Comparison of ENCODE assay signal across 16 cellular contexts in genomic region chr20:62445553-62446340, GRCh38. TPM values are rescaled to one million over a fixed set of nuclear protein-coding genes. Genes with fewer than 3 reads are reported as not detected.
DNase-seq lines count a peak whose midpoint lies in the region; ATAC-seq and TF ChIP-seq lines count a peak whose summit lies in the region.
"Had no signal": no experiment of that assay in that cellular context is flagged by ENCODE, and none has a peak within 500 bp of the region (broad histone marks: within the 10 kb centered on the region; RNA-seq: fewer than 3 reads in every experiment).

No MANE protein-coding gene starts in this region.

- peak; percentile 44 for ATAC-seq in stimulated activated naive CD8-positive, alpha-beta T cell treated with anti-CD3 and anti-CD28 coated beads, Interleukin-15, amount 100 ng/mL, for 72 hours
- ATAC-seq in stimulated activated naive CD8-positive, alpha-beta T cell treated with anti-CD3 and anti-CD28 coated beads, Interleukin-15, Interleukin-2, amounts not matched to agents 100 U/mL and 50 U/mL, for 24 hours = no peak
- ATAC-seq in mucosa of descending colon = peak; percentile 14

- H2BK5ac ChIP-seq in mesenchymal stem cell (ENCODE audit: low read depth, low read length, poor library complexity, severe bottlenecking) = no peak overlapping the region

- H3K23ac ChIP-seq in mesenchymal stem cell (ENCODE audit: low read length in 2 of 2) = no peak overlapping the region

- no peaks in the 10 kb centered on the region for H3K9me3 Mint-ChIP-seq in stimulated activated naive CD8-positive, alpha-beta T cell treated with anti-CD3 and anti-CD28 coated beads, Interleukin-15, amount 100 ng/mL, for 72 hours
- H3K9me3 Mint-ChIP-seq: CD4-positive, alpha-beta memory T cell; IgD-negative memory B cell had no signal

- no peak for DNase-seq in stimulated activated naive CD8-positive, alpha-beta T cell treated with anti-CD3 and anti-CD28 coated beads, Interleukin-15, amount 100 ng/mL, for 72 hours
- DNase-seq in stimulated activated naive CD8-positive, alpha-beta T cell treated with anti-CD3 and anti-CD28 coated beads, Interleukin-15, Interleukin-2, amounts not matched to agents 100 U/mL and 50 U/mL, for 24 hours = no peak
- DNase-seq in NCI-H2171 (lab: John Stamatoyannopoulos, UW) = peak; percentile 99
- no peak for DNase-seq in mucosa of descending colon
- no peak for DNase-seq in mesenteric fat pad (ENCODE audit: low spot score)
- no peak for DNase-seq in SK-N-SH
- DNase-seq in mesenchymal stem cell = no peak
- DNase-seq: BE2C; CD4-positive, alpha-beta memory T cell; DMS53; GF-D8; HCEC 1CT had no signal

- H3K4me2 ChIP-seq in SK-N-SH (no peak overlapping the region), mesenchymal stem cell (ENCODE audit: low read length, poor library complexity, severe bottlenecking) (no peak overlapping the region)

- H4K8ac ChIP-seq in mesenchymal stem cell (ENCODE audit: low read length) = no peak overlapping the region

- H3K27ac ChIP-seq in SK-N-SH (ENCODE audit: low read depth in 2 of 2, low read length in 1 of 2) = no peak overlapping the region
- H3K27ac ChIP-seq in mesenchymal stem cell (ENCODE audit: low read length, poor library complexity, severe bottlenecking) = no peak overlapping the region
- H3K27ac ChIP-seq: C4-2B, HL-60 had no signal

- H3K27ac Mint-ChIP-seq in stimulated activated naive CD8-positive, alpha-beta T cell treated with anti-CD3 and anti-CD28 coated beads, Interleukin-15, amount 100 ng/mL, for 72 hours = no peak overlapping the region
- H3K27ac Mint-ChIP-seq: CD4-positive, alpha-beta memory T cell; IgD-negative memory B cell had no signal

- no peak for TF ChIP-seq RAD21 in SK-N-SH (IDR thresholded peaks at IDR 0.05; ENCODE audit: low read length)

- H3K4me1 ChIP-seq in mucosa of descending colon (ENCODE audit: low read depth) = peaks cover 5% of the 10 kb centered on the region
- H3K4me1 ChIP-seq in SK-N-SH (ENCODE audit: control insufficient read depth in 1 of 2, insufficient read depth in 2 of 2, low read depth in 1 of 2, low read length in 1 of 2) = peaks cover 0 to 8% of the 10 kb centered on the region in 2 experiments; a peak in 1 of 4 replicates
- H3K4me1 ChIP-seq in mesenchymal stem cell (ENCODE audit: control insufficient read depth, insufficient read depth, low read depth, low read length) = no peaks in the 10 kb centered on the region

- WGBS in SK-N-SH (ENCODE audit: low lambda C conversion rate) = 60% methylated on average over 32 of the region's 36 CpGs
- WGBS in mesenchymal stem cell = 83% methylated on average over 22 of the region's 36 CpGs

- TF ChIP-seq CTCF in mucosa of descending colon (IDR thresholded peaks at IDR 0.05) (no peak), SK-N-SH (IDR thresholded peaks at IDR 0.05) (no peak)

- H3K14ac ChIP-seq in mesenchymal stem cell (ENCODE audit: low read length in 2 of 2) = no peak overlapping the region

- no peaks in the 10 kb centered on the region for H3K79me1 ChIP-seq in mesenchymal stem cell (replicated peaks; ENCODE audit: low read length, poor library complexity, severe bottlenecking)

- no peaks in the 10 kb centered on the region for H3K79me2 ChIP-seq in SK-N-SH (ENCODE audit: insufficient read depth)

- POLR2A ChIA-PET in SK-N-SH (lab: Yijun Ruan, JAX) = no interaction called here

- no peak overlapping the region for H4K91ac ChIP-seq in mesenchymal stem cell (ENCODE audit: low read length)

- no peak for TF ChIP-seq EP300 in SK-N-SH (IDR thresholded peaks at IDR 0.05; ENCODE audit: borderline replicate concordance in 1 of 2, low read depth in 1 of 2, low read length in 1 of 2)

- no peak overlapping the region for H3K4me3 Mint-ChIP-seq in stimulated activated naive CD8-positive, alpha-beta T cell treated with anti-CD3 and anti-CD28 coated beads, Interleukin-15, amount 100 ng/mL, for 72 hours
- H3K4me3 Mint-ChIP-seq: CD4-positive, alpha-beta memory T cell; IgD-negative memory B cell had no signal

- H3K27me3 Mint-ChIP-seq in stimulated activated naive CD8-positive, alpha-beta T cell treated with anti-CD3 and anti-CD28 coated beads, Interleukin-15, amount 100 ng/mL, for 72 hours = peaks cover 41% of the 10 kb centered on the region

- no peak overlapping the region for H2AFZ ChIP-seq in SK-N-SH (ENCODE audit: low read depth)
- no peak overlapping the region for H2AFZ ChIP-seq in mesenchymal stem cell (ENCODE audit: low read depth, low read length)

- H3K27me3 ChIP-seq in SK-N-SH (ENCODE audit: insufficient read depth) (no peaks in the 10 kb centered on the region; the same call in 1 of the 2 replicates), mesenchymal stem cell (ENCODE audit: control insufficient read depth in 1 of 2, insufficient read depth in 1 of 2, low read length in 2 of 2) (peaks cover 38 to 83% of the 10 kb centered on the region in 2 experiments)
- H3K27me3 ChIP-seq: BE2C had no signal

- H3K4me3 ChIP-seq in mucosa of descending colon (no peak overlapping the region), SK-N-SH (ENCODE audit: low read depth in 2 of 2, low read length in 1 of 2) (no peak overlapping the region), mesenchymal stem cell (ENCODE audit: insufficient read depth in 1 of 2, low read depth in 1 of 2, low read length in 2 of 2) (no peak overlapping the region)

- H3F3A ChIP-seq in SK-N-SH (replicated peaks; ENCODE audit: insufficient read depth) = no peaks in the 10 kb centered on the region

- H3K9ac ChIP-seq in SK-N-SH = no peak overlapping the region
- H3K9ac ChIP-seq in mesenchymal stem cell (ENCODE audit: low read length) = no peak overlapping the region

- H3K18ac ChIP-seq in mesenchymal stem cell (ENCODE audit: low read depth in 1 of 2, low read length in 2 of 2) = no peak overlapping the region

- H3K36me3 ChIP-seq in mucosa of descending colon (ENCODE audit: low read depth) (no peaks in the 10 kb centered on the region), SK-N-SH (replicated peaks in 1 of 2; ENCODE audit: control insufficient read depth in 1 of 2, insufficient read depth in 2 of 2, low read length in 1 of 2) (no peaks in the 10 kb centered on the region), mesenchymal stem cell (ENCODE audit: control insufficient read depth in 1 of 2, insufficient read depth in 2 of 2, low read depth in 1 of 2, low read length in 2 of 2) (no peaks in the 10 kb centered on the region)
- H3K36me3 ChIP-seq: BE2C had no signal

- no peak overlapping the region for H2BK15ac ChIP-seq in mesenchymal stem cell (ENCODE audit: low read depth, poor library complexity, severe bottlenecking)

- H2BK120ac ChIP-seq in mesenchymal stem cell (ENCODE audit: low read depth, low read length) = no peak overlapping the region

- no peaks in the 10 kb centered on the region for H3K4me1 Mint-ChIP-seq in stimulated activated naive CD8-positive, alpha-beta T cell treated with anti-CD3 and anti-CD28 coated beads, Interleukin-15, amount 100 ng/mL, for 72 hours
- H3K4me1 Mint-ChIP-seq: CD4-positive, alpha-beta memory T cell had no signal

- no peak overlapping the region for H2BK12ac ChIP-seq in mesenchymal stem cell (ENCODE audit: low read length in 2 of 2)

- H3K9me2 ChIP-seq in SK-N-SH = no peaks in the 10 kb centered on the region

- H3K9me3 ChIP-seq in mucosa of descending colon (no peaks in the 10 kb centered on the region), SK-N-SH (no peaks in the 10 kb centered on the region), mesenchymal stem cell (ENCODE audit: control insufficient read depth, low read length) (no peaks in the 10 kb centered on the region)
- H3K9me3 ChIP-seq: BE2C had no signal

- H3K4ac ChIP-seq in mesenchymal stem cell (ENCODE audit: low read depth in 1 of 2, low read length in 2 of 2) = no peak overlapping the region

- CTCF ChIA-PET in SK-N-SH (lab: Yijun Ruan, JAX) = interaction anchor here (0.6 to 1.1 kb wide), 2 partner anchors 47 to 93 kb away, joined by 3 read pairs; no protein-coding TSS in a partner anchor

- intact Hi-C loops in mucosa of descending colon (cut with DNase I, micrococcal nuclease) = no loop called here

- no peak overlapping the region for H2AK5ac ChIP-seq in mesenchymal stem cell (ENCODE audit: low read length, severe bottlenecking)

- H4K20me1 ChIP-seq in SK-N-SH (ENCODE audit: insufficient read depth) = no peaks in the 10 kb centered on the region

TF ChIP-seq in SK-N-SH, 30 proteins besides CTCF, POLR2A, EP300 and RAD21 (continues in another document):
- TF ChIP-seq, protein P1, sequence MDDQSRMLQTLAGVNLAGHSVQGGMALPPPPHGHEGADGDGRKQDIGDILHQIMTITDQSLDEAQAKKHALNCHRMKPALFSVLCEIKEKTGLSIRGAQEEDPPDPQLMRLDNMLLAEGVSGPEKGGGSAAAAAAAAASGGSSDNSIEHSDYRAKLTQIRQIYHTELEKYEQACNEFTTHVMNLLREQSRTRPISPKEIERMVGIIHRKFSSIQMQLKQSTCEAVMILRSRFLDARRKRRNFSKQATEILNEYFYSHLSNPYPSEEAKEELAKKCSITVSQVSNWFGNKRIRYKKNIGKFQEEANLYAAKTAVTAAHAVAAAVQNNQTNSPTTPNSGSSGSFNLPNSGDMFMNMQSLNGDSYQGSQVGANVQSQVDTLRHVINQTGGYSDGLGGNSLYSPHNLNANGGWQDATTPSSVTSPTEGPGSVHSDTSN (IDR thresholded peaks at IDR 0.05) = no peak

RNA-seq across cellular contexts. Expression of gene RBBP8NL, which starts 18.4 kb away (rescaled TPM):
- total RNA-seq in mucosa of descending colon (1 to 10 TPM; 2.3 to 7.0 (median 5.1) TPM), mesenteric fat pad (not detected)
- not detected in 2 replicates for polyA plus RNA-seq in SK-N-SH (2012; rRNA removed)
- 0.01 TPM in 1 of 2 replicates, not detected in the other for polyA plus RNA-seq in SK-N-SH (2012; cell fraction: cytosol; rRNA removed)
- not detected in 2 replicates for polyA plus RNA-seq in SK-N-SH (2012; cell fraction: nucleus; rRNA removed)
- not detected for polyA plus RNA-seq in mesenchymal stem cell (2013, experiment 1 of 2)
- not detected for polyA plus RNA-seq in mesenchymal stem cell (2013, experiment 2 of 2)
- total RNA-seq: CD4-positive, alpha-beta memory T cell had no signal
- polyA plus RNA-seq: AG04450; CD4-positive, alpha-beta memory T cell; IgD-negative memory B cell had no signal

RNA-seq across cellular contexts. Expression of gene GATA5, which starts 30.0 kb away (rescaled TPM):
- under 1 TPM in 2 of 3 donors, not detected in 1; 0.14 to 0.22 TPM for total RNA-seq in mucosa of descending colon
- 0.19 TPM for total RNA-seq in mesenteric fat pad
- polyA plus RNA-seq in SK-N-SH (2012; rRNA removed) = not detected in 2 replicates
- not detected in 2 replicates for polyA plus RNA-seq in SK-N-SH (2012; cell fraction: cytosol; rRNA removed)
- not detected in 2 replicates for polyA plus RNA-seq in SK-N-SH (2012; cell fraction: nucleus; rRNA removed)
- polyA plus RNA-seq in mesenchymal stem cell (2013, experiment 1 of 2) = not detected
- polyA plus RNA-seq in mesenchymal stem cell (2013, experiment 2 of 2) = not detected
- total RNA-seq: CD4-positive, alpha-beta memory T cell had no signal
- polyA plus RNA-seq: AG04450; CD4-positive, alpha-beta memory T cell; IgD-negative memory B cell had no signal

RNA-seq across cellular contexts. Expression of gene CABLES2, which starts 38.7 kb away (rescaled TPM):
- total RNA-seq in mucosa of descending colon = 1 to 10 TPM; 5.4 to 9.3 (median 6.6) TPM
- 2.3 TPM for total RNA-seq in mesenteric fat pad
- 4.2 and 4.8 TPM in 2 replicates for polyA plus RNA-seq in SK-N-SH (2012; rRNA removed)
- polyA plus RNA-seq in SK-N-SH (2012; cell fraction: cytosol; rRNA removed) = 2.8 and 4.3 TPM in 2 replicates
- 6.6 and 7.6 TPM in 2 replicates for polyA plus RNA-seq in SK-N-SH (2012; cell fraction: nucleus; rRNA removed)
- polyA plus RNA-seq in mesenchymal stem cell (2013, experiment 1 of 2) = 5.4 TPM
- polyA plus RNA-seq in mesenchymal stem cell (2013, experiment 2 of 2) = 5.4 TPM

RNA-seq across cellular contexts. Expression of gene RPS21, which starts 58.8 kb away (rescaled TPM):
- total RNA-seq in mucosa of descending colon (1,000 to 10,000 TPM; 1,171 to 1,284 (median 1,191) TPM), mesenteric fat pad (856 TPM)
- polyA plus RNA-seq in SK-N-SH (2012; rRNA removed) = 11,376 and 16,625 TPM in 2 replicates
- 13,224 and 13,754 TPM in 2 replicates for polyA plus RNA-seq in SK-N-SH (2012; cell fraction: cytosol; rRNA removed)
- 2,698 and 3,651 TPM in 2 replicates for polyA plus RNA-seq in SK-N-SH (2012; cell fraction: nucleus; rRNA removed)
- 2,383 TPM for polyA plus RNA-seq in mesenchymal stem cell (2013, experiment 1 of 2)
- 2,319 TPM for polyA plus RNA-seq in mesenchymal stem cell (2013, experiment 2 of 2)
